9 cellular contexts compared by ENCODE assay signal in genomic region chr1:179021873-179022272, GRCh38. TPM values are rescaled to one million over a fixed set of nuclear protein-coding genes. Genes with fewer than 3 reads are reported as not detected.
DNase-seq lines count a peak whose midpoint lies in the region; ATAC-seq and TF ChIP-seq lines count a peak whose summit lies in the region.
"Had no signal": no experiment of that assay in that cellular context is flagged by ENCODE, and none has a peak within 500 bp of the region (broad histone marks: within the 10 kb centered on the region; RNA-seq: fewer than 3 reads in every experiment).

No MANE protein-coding gene starts in this region.

- no peak for TF ChIP-seq EP300 in esophagus muscularis mucosa (IDR thresholded peaks at IDR 0.05)

- H3K36me3 ChIP-seq in esophagus muscularis mucosa = no peaks in the 10 kb centered on the region
- no peaks in the 10 kb centered on the region for H3K36me3 ChIP-seq in skeletal muscle satellite cell (ENCODE audit: insufficient read depth, low read length)

- peak overlapping the region; percentile 35 to 74 (median 68) for H3K27ac ChIP-seq in esophagus muscularis mucosa (replicated peaks in 1 of 4)

- H3K4me1 ChIP-seq in esophagus muscularis mucosa = peaks cover 13 to 47% (median 34%) of the 10 kb centered on the region in 4 donors
- H3K4me1 ChIP-seq in skeletal muscle satellite cell (ENCODE audit: control insufficient read depth, insufficient read depth, low read length) = peaks cover 22% of the 10 kb centered on the region

- no peak for ATAC-seq in HG02852 (IDR thresholded peaks at IDR 0.05; ENCODE audit: unreplicated experiment)

- intact Hi-C loops in esophagus muscularis mucosa (cut with DNase I) (no loop called here), lower leg skin (cut with DNase I; ENCODE audit: low total_unique reads) (no loop called here)

- peak overlapping the region; percentile 83 for H3K4me2 ChIP-seq in skeletal muscle satellite cell (ENCODE audit: low read length)

- no peak for TF ChIP-seq CTCF in esophagus muscularis mucosa (IDR thresholded peaks at IDR 0.05)
- no peak for TF ChIP-seq CTCF in lower leg skin (IDR thresholded peaks at IDR 0.05)

- H3K9me3 ChIP-seq in esophagus muscularis mucosa (no peaks in the 10 kb centered on the region), skeletal muscle satellite cell (replicated peaks; ENCODE audit: low read length) (no peaks in the 10 kb centered on the region)

- H3K4me3 ChIP-seq in esophagus muscularis mucosa (peak overlapping the region; percentile 33 to 46 (median 41)), skeletal muscle satellite cell (ENCODE audit: low read length) (peak overlapping the region; percentile 63), lower leg skin (ENCODE audit: low read depth, poor library complexity, severe bottlenecking) (no peak overlapping the region)

- H3K27me3 ChIP-seq in esophagus muscularis mucosa (no peaks in the 10 kb centered on the region), skeletal muscle satellite cell (ENCODE audit: control insufficient read depth, insufficient read depth, low read length) (no peaks in the 10 kb centered on the region)

- no peak overlapping the region for H3K9ac ChIP-seq in skeletal muscle satellite cell (ENCODE audit: low read depth, low read length)

- no peak for TF ChIP-seq POLR2A in esophagus muscularis mucosa (IDR thresholded peaks at IDR 0.05; ENCODE audit: low read depth)
- TF ChIP-seq POLR2A in lower leg skin (IDR thresholded peaks at IDR 0.05) = no peak

- peak; percentile 36 for DNase-seq in DMS 273 (lab: John Stamatoyannopoulos, UW; ENCODE audit: unreplicated experiment)
- no peak for DNase-seq in DMS 273 treated with DMSO at 0.1 percent for 48 hours (lab: John Stamatoyannopoulos, UW)
- DNase-seq in OCI-M1 (lab: John Stamatoyannopoulos, UW) = peak; percentile 75
- DNase-seq in esophagus muscularis mucosa (ENCODE audit: extremely low spot score) = no peak
- DNase-seq in cerebellar nuclear complex (lab: John Stamatoyannopoulos, UW) = no peak
- no peak for DNase-seq in lower leg skin (ENCODE audit: low spot score in 2 of 2)
- DNase-seq: activated CD8-positive, alpha-beta memory T cell treated with anti-CD3 and anti-CD28 coated beads for 24 hours had no signal

- 23% methylated on average over 6 of the region's 6 CpGs for WGBS in esophagus muscularis mucosa
- 42 to 43% methylated on average over 6 of the region's 6 CpGs for WGBS in lower leg skin, 2 donors

RNA-seq across cellular contexts. Expression of gene FAM20B, which starts 3.8 kb away (rescaled TPM):
- total RNA-seq in esophagus muscularis mucosa (10 to 100 TPM; 63.8 to 83.5 (median 66.5) TPM), lower leg skin (10 to 100 TPM; 16.7 to 25.2 (median 20.3) TPM)
- 32.1 and 33.5 TPM in 2 replicates for total RNA-seq in skeletal muscle satellite cell (2012; rRNA removed)

RNA-seq across cellular contexts. Expression of gene TOR3A, which starts 60.0 kb away (rescaled TPM):
- total RNA-seq in esophagus muscularis mucosa (10 to 100 TPM; 38.6 to 55.8 (median 39.1) TPM), lower leg skin (10 to 100 TPM; 27.0 to 55.8 (median 48.2) TPM)
- 25.6 and 31.7 TPM in 2 replicates for total RNA-seq in skeletal muscle satellite cell (2012; rRNA removed)

Comparison
In these comparisons a context has a peak if more than half of its experiments do, and no peak if none do; other contexts are left out.
1. DNase-seq: peak in DMS 273 (single experiment) and OCI-M1 (single experiment); none in DMS 273 treated with DMSO at 0.1 percent for 48 hours (single experiment), esophagus muscularis mucosa (single experiment), cerebellar nuclear complex (0 of 2) and lower leg skin (0 of 2).